ENCODE assay signal across 13 cellular contexts in genomic region chr12:15931590-15932053, GRCh38. TPM values are rescaled to one million over a fixed set of nuclear protein-coding genes. Genes with fewer than 3 reads are reported as not detected.
DNase-seq lines count a peak whose midpoint lies in the region; ATAC-seq, FAIRE-seq and TF ChIP-seq lines count a peak whose summit lies in the region.
"Had no signal": no experiment of that assay in that cellular context is flagged by ENCODE, and none has a peak within 500 bp of the region (broad histone marks: within the 10 kb centered on the region; RNA-seq: fewer than 3 reads in every experiment).

No MANE protein-coding gene starts in this region.

- no peaks in the 10 kb centered on the region for H4K20me1 ChIP-seq in K562 (replicated peaks; ENCODE audit: control insufficient read depth, insufficient read depth, low read length)

- intact Hi-C loops in K562 (cut with micrococcal nuclease): no loop called here

- BruUV-seq in K562 (replicated peaks; lab: Mats Ljungman, UMichigan): no TSS peak

- no peak overlapping the region for H3K4me2 ChIP-seq in K562 (ENCODE audit: insufficient read depth, low read length)

- H3K36me3 ChIP-seq in BE2C (no peaks in the 10 kb centered on the region), K562 (ENCODE audit: control insufficient read depth, insufficient read depth, low read length) (no peaks in the 10 kb centered on the region)
- H3K36me3 ChIP-seq: SJCRH30 had no signal

- in situ Hi-C loops in K562 (cut with MboI): no loop called here

- POLR2A ChIA-PET in K562 (lab: Yijun Ruan, JAX): interaction anchor here (1.2 kb wide), 1 partner anchor 23 kb away, joined by 3 read pairs; no protein-coding TSS in a partner anchor

- DNase-seq in BE2C (no peak), K562 (ENCODE audit: extremely low read depth in 1 of 4, low spot score in 3 of 4) (peak in 1 of 4 experiments; percentile 11), NCI-H2196 treated with DMSO at 0.1 percent for 48 hours (lab: John Stamatoyannopoulos, UW; ENCODE audit: unreplicated experiment) (no peak), frontal cortex (ENCODE audit: low spot score in 2 of 2) (no peak), cerebellar cortex (ENCODE audit: low spot score) (no peak)
- DNase-seq in activated CD4-positive, alpha-beta T cell treated with anti-CD3 and anti-CD28 coated beads for 1 hour: no peak
- DNase-seq: CD4-positive, alpha-beta T cell; glutamatergic neuron; right cardiac atrium; SJCRH30; substantia nigra had no signal

- H3K9me1 ChIP-seq in K562 (ENCODE audit: control insufficient read depth, insufficient read depth, low read length): no peaks in the 10 kb centered on the region

- H3K4me3 ChIP-seq in BE2C (ENCODE audit: low read depth, low read length) (no peak overlapping the region), K562 (no peak overlapping the region)
- H3K4me3 ChIP-seq: SJCRH30 had no signal

- FAIRE-seq in K562 (lab: Jason Lieb, UNC): no peak
- FAIRE-seq in frontal cortex (lab: Jason Lieb, UNC): no peak

- H2AFZ ChIP-seq in K562 (ENCODE audit: low read depth, low read length): no peak overlapping the region

- no peak for TF ChIP-seq EP300 in K562 (IDR thresholded peaks at IDR 0.05; ENCODE audit: low read length)

- TF ChIP-seq RAD21 in K562 (CRISPR knock-in tag; conservative IDR thresholded peaks at IDR 0.05 in 1 of 2, IDR thresholded peaks at IDR 0.05 in 1 of 2): no peak

- ATAC-seq in GM19328 (IDR thresholded peaks at IDR 0.05; ENCODE audit: unreplicated experiment) (peak; percentile 56), HG03378 (IDR thresholded peaks at IDR 0.05; ENCODE audit: unreplicated experiment) (peak; percentile 90), K562 (no peak; the same call in 2 of the 3 replicates)
- ATAC-seq: right cardiac atrium had no signal

- no peaks in the 10 kb centered on the region for H3K4me1 ChIP-seq in BE2C
- no peaks in the 10 kb centered on the region for H3K4me1 ChIP-seq in K562 (replicated peaks in 1 of 2; ENCODE audit: control insufficient read depth in 2 of 2, insufficient read depth in 2 of 2, low read length in 2 of 2)

- H3K27me3 ChIP-seq in BE2C (no peaks in the 10 kb centered on the region), K562 (ENCODE audit: control insufficient read depth in 2 of 2, insufficient read depth in 2 of 2, low read length in 2 of 2) (no peaks in the 10 kb centered on the region)
- H3K27me3 ChIP-seq: SJCRH30 had no signal

- TF ChIP-seq CTCF in BE2C (IDR thresholded peaks at IDR 0.05; ENCODE audit: low read depth, low read length): peak; percentile 29; the same call in 1 of the 2 replicates
- TF ChIP-seq CTCF in K562 (IDR thresholded peaks at IDR 0.05 in 2 of 3, conservative IDR thresholded peaks at IDR 0.05 in 1 of 3; ENCODE audit: insufficient read depth in 2 of 3, low read depth in 1 of 3, low read length in 3 of 3): no peak

- TF ChIP-seq POLR2A in K562 (conservative IDR thresholded peaks at IDR 0.05): no peak

- H3K9ac ChIP-seq in K562 (ENCODE audit: insufficient read depth in 1 of 2, low read depth in 2 of 2, low read length in 2 of 2): no peak overlapping the region

- 26% methylated on average over 3 of the region's 3 CpGs for WGBS in K562 (ENCODE audit: insufficient coverage, low coverage, missing lambda C conversion rate)

- no peaks in the 10 kb centered on the region for H3K79me2 ChIP-seq in K562 (ENCODE audit: control insufficient read depth, insufficient read depth, low read length)

- H3K9me3 ChIP-seq in BE2C: no peaks in the 10 kb centered on the region; the same call in 1 of the 2 replicates
- H3K9me3 ChIP-seq in K562 (replicated peaks; ENCODE audit: control insufficient read depth, insufficient read depth, low read depth, low read length): no peaks in the 10 kb centered on the region
- H3K9me3 ChIP-seq: SJCRH30 had no signal

- CTCF ChIA-PET in K562 (lab: Yijun Ruan, JAX; ENCODE audit: low intra/inter-chr PET ratio): no interaction called here

- no peak overlapping the region for H3K27ac ChIP-seq in K562 (ENCODE audit: extremely low read depth, low read depth, low read length)
- H3K27ac ChIP-seq: SJCRH30 had no signal

TF ChIP-seq in K562, 482 proteins besides CTCF, POLR2A, EP300 and RAD21 (continues in another document):
- no peak for TF ChIP-seq ADNP (tag; IDR thresholded peaks at IDR 0.05)
- TF ChIP-seq TSC22D4 (tag; IDR thresholded peaks at IDR 0.05): no peak

RNA-seq across cellular contexts. Expression of gene DERA, which starts 20.5 kb away (rescaled TPM):
- polyA plus RNA-seq in BE2C (2012; ENCODE audit: insufficient read depth, insufficient read length, low read depth): 8.5 TPM
- total RNA-seq in K562 (2011; cell fraction: chromatin; rRNA removed; ENCODE audit: low replicate concordance): 2.0 TPM in 2 replicates
- 2.1 and 2.3 TPM in 2 replicates for total RNA-seq in K562 (2011; cell fraction: nucleolus; rRNA removed)
- 1.7 TPM in 2 replicates for total RNA-seq in K562 (2011; cell fraction: nucleoplasm; rRNA removed)
- 8.5 and 12.0 TPM in 2 replicates for total RNA-seq in K562 (2014; rRNA removed)
- total RNA-seq in K562 (2014; rRNA removed; fragmentation: Illumina TruSeq; extraction: Trizol): 7.8 and 9.2 TPM in 2 replicates
- total RNA-seq in K562 (2015; rRNA removed; fragmentation: Illumina TruSeq; extraction: Trizol): 9.2 and 9.3 TPM in 2 replicates
- 5.9 and 7.4 TPM in 2 replicates for total RNA-seq in K562 (2021)
- 3.9 and 5.8 TPM in 2 replicates for polyA plus RNA-seq in K562 (2011; rRNA removed)
- polyA plus RNA-seq in K562 (2011; cell fraction: cytosol; rRNA removed): 1.8 and 3.1 TPM in 2 replicates
- 1.9 and 2.0 TPM in 2 replicates for polyA plus RNA-seq in K562 (2011; cell fraction: nucleus; rRNA removed)
- 8.6 and 12.2 TPM in 2 replicates for polyA plus RNA-seq in K562 (2012)
- 5.6 and 5.9 TPM in 2 replicates for polyA plus RNA-seq in K562 (2014; fragmentation: Illumina TruSeq; extraction: Trizol)
- polyA plus RNA-seq in K562 (2014; fragmentation: Nextera tagmentation; extraction: Ambion mirVana): 10 to 100 TPM; 14.2 to 15.5 TPM
- polyA plus RNA-seq in K562 (2014; rRNA removed): 5.5 and 9.0 TPM in 2 replicates
- polyA minus RNA-seq in K562 (2011; rRNA and poly(A)+ RNA removed): 4.9 and 6.2 TPM in 2 replicates
- polyA minus RNA-seq in K562 (2011; cell fraction: cytosol; rRNA and poly(A)+ RNA removed): 3.8 and 4.7 TPM in 2 replicates
- polyA minus RNA-seq in K562 (2011; cell fraction: nucleus; rRNA and poly(A)+ RNA removed): 1.2 and 3.4 TPM in 2 replicates
- total RNA-seq in frontal cortex: 22.4 TPM

RNA-seq across cellular contexts. Expression of gene STRAP, which starts 49.4 kb away (rescaled TPM):
- polyA plus RNA-seq in BE2C (2012; ENCODE audit: insufficient read depth, insufficient read length, low read depth): 201 TPM
- 14.2 and 24.7 TPM in 2 replicates for total RNA-seq in K562 (2011; cell fraction: chromatin; rRNA removed; ENCODE audit: low replicate concordance)
- total RNA-seq in K562 (2011; cell fraction: nucleolus; rRNA removed): 11.5 and 12.9 TPM in 2 replicates
- 16.8 and 24.9 TPM in 2 replicates for total RNA-seq in K562 (2011; cell fraction: nucleoplasm; rRNA removed)
- total RNA-seq in K562 (2014; rRNA removed): 53.4 and 58.5 TPM in 2 replicates
- 91.0 and 101 TPM in 2 replicates for total RNA-seq in K562 (2014; rRNA removed; fragmentation: Illumina TruSeq; extraction: Trizol)
- total RNA-seq in K562 (2015; rRNA removed; fragmentation: Illumina TruSeq; extraction: Trizol): 67.0 and 74.7 TPM in 2 replicates
- 116 and 119 TPM in 2 replicates for total RNA-seq in K562 (2021)
- polyA plus RNA-seq in K562 (2011; rRNA removed): 83.0 and 134 TPM in 2 replicates
- polyA plus RNA-seq in K562 (2011; cell fraction: cytosol; rRNA removed): 56.3 and 66.0 TPM in 2 replicates
- 13.9 and 15.3 TPM in 2 replicates for polyA plus RNA-seq in K562 (2011; cell fraction: nucleus; rRNA removed)
- polyA plus RNA-seq in K562 (2012): 66.9 and 121 TPM in 2 replicates
- polyA plus RNA-seq in K562 (2014; fragmentation: Illumina TruSeq; extraction: Trizol): 89.5 and 98.1 TPM in 2 replicates
- 100 to 1,000 TPM in 1 of 2 experiments, 10 to 100 TPM in 1; 85.7 to 131 TPM for polyA plus RNA-seq in K562 (2014; fragmentation: Nextera tagmentation; extraction: Ambion mirVana)
- 86.6 and 99.9 TPM in 2 replicates for polyA plus RNA-seq in K562 (2014; rRNA removed)
- 111 and 130 TPM in 2 replicates for polyA minus RNA-seq in K562 (2011; rRNA and poly(A)+ RNA removed)
- polyA minus RNA-seq in K562 (2011; cell fraction: cytosol; rRNA and poly(A)+ RNA removed): 68.4 and 83.7 TPM in 2 replicates
- polyA minus RNA-seq in K562 (2011; cell fraction: nucleus; rRNA and poly(A)+ RNA removed): 14.5 and 19.5 TPM in 2 replicates
- 74.2 TPM for total RNA-seq in frontal cortex
